Comparison of ENCODE assay signal across 3 cellular contexts in genomic region chr19:7679771-7680605, GRCh38.
TF ChIP-seq lines count a peak whose summit lies in the region.

No MANE protein-coding gene starts in this region.

TF ChIP-seq in A549, 52 proteins besides CTCF, POLR2A, EP300 and RAD21:
- TF ChIP-seq EHMT2 (IDR thresholded peaks at IDR 0.05; ENCODE audit: low read depth) (no peak), TFCP2L1 (CRISPR knock-in tag; IDR thresholded peaks at IDR 0.05) (no peak), CHD2 (IDR thresholded peaks at IDR 0.05; ENCODE audit: low read length, partially characterized antibody) (no peak), RARB (CRISPR knock-in tag; IDR thresholded peaks at IDR 0.05) (no peak), HDAC2 (IDR thresholded peaks at IDR 0.05) (no peak), MAX (IDR thresholded peaks at IDR 0.05) (no peak), NR3C1 (IDR thresholded peaks at IDR 0.05) (no peak), ZFP36 (IDR thresholded peaks at IDR 0.05; ENCODE audit: borderline replicate concordance, partially characterized antibody) (no peak), KDM5A (IDR thresholded peaks at IDR 0.05) (no peak), CBX8 (IDR thresholded peaks at IDR 0.05) (no peak), BHLHE40 (IDR thresholded peaks at IDR 0.05; ENCODE audit: low read depth, low read length) (no peak)
- TF ChIP-seq, protein P1, sequence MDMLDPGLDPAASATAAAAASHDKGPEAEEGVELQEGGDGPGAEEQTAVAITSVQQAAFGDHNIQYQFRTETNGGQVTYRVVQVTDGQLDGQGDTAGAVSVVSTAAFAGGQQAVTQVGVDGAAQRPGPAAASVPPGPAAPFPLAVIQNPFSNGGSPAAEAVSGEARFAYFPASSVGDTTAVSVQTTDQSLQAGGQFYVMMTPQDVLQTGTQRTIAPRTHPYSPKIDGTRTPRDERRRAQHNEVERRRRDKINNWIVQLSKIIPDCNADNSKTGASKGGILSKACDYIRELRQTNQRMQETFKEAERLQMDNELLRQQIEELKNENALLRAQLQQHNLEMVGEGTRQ (IDR thresholded peaks at IDR 0.05): no peak

TF ChIP-seq in HEK293, 187 proteins besides CTCF, POLR2A, EP300 and RAD21:
- TF ChIP-seq ZNF677 (tag by site-specific recombination; IDR thresholded peaks at IDR 0.05) (no peak), ZNF169 (tag by site-specific recombination; IDR thresholded peaks at IDR 0.05) (no peak), SCRT1 (tag by site-specific recombination; IDR thresholded peaks at IDR 0.05; ENCODE audit: borderline replicate concordance) (peak; percentile 92; the same call in 1 of the 2 replicates), ZNF473 (tag by site-specific recombination; IDR thresholded peaks at IDR 0.05) (no peak), ZEB2 (tag by site-specific recombination; IDR thresholded peaks at IDR 0.05) (peak; percentile 71), ZNF571 (tag by site-specific recombination; IDR thresholded peaks at IDR 0.05) (no peak), ZNF791 (tag by site-specific recombination; IDR thresholded peaks at IDR 0.05) (no peak), ZNF18 (tag by site-specific recombination; IDR thresholded peaks at IDR 0.05) (peak; percentile 62), ZFP37 (tag by site-specific recombination; IDR thresholded peaks at IDR 0.05) (no peak), ZNF843 (tag by site-specific recombination; IDR thresholded peaks at IDR 0.05) (no peak), ZNF121 (tag by site-specific recombination; IDR thresholded peaks at IDR 0.05) (peak; percentile 82), ZNF140 (tag by site-specific recombination; IDR thresholded peaks at IDR 0.05) (no peak)
TF ChIP-seq in HEK293: peak in this region for 4.

TF ChIP-seq in GM12878, 131 proteins besides CTCF, POLR2A, EP300 and RAD21:
- TF ChIP-seq BCL3 (IDR thresholded peaks at IDR 0.05; ENCODE audit: borderline replicate concordance, insufficient read depth, low read depth, low read length, poor library complexity, severe bottlenecking): peak; percentile 60
- TF ChIP-seq SUZ12 (IDR thresholded peaks at IDR 0.05; ENCODE audit: unreplicated experiment): no peak
- 0 out of 2 replicates have a peak, but pooled peaks have one; percentile 31 for TF ChIP-seq WRNIP1 (IDR thresholded peaks at IDR 0.05; ENCODE audit: borderline replicate concordance, low read depth, low read length)
